Comparison of ENCODE assay signal across 13 cellular contexts in genomic region chr10:124680675-124681074, GRCh38.
DNase-seq lines count a peak whose midpoint lies in the region; ATAC-seq and TF ChIP-seq lines count a peak whose summit lies in the region.
"Had no signal": no experiment of that assay in that cellular context is flagged by ENCODE, and none has a peak within 500 bp of the region (broad histone marks: within the 10 kb centered on the region; RNA-seq: fewer than 3 reads in every experiment).

No MANE protein-coding gene starts in this region.

- H3K27me3 Mint-ChIP-seq in T-cell = no peaks in the 10 kb centered on the region

- peaks cover 8 to 11% of the 10 kb centered on the region in 2 donors for H3K36me3 ChIP-seq in thyroid gland

- 73% methylated on average over 7 of the region's 7 CpGs for WGBS in thyroid gland, 2 donors

- CTCF ChIA-PET in T-cell (lab: Charles Lee) = no interaction called here

- H3K27ac Mint-ChIP-seq in T-cell = peak overlapping the region; percentile 59 to 96

- no peak overlapping the region for H3K4me3 ChIP-seq in thyroid gland (replicated peaks in 1 of 3)
- H3K4me3 ChIP-seq: BLaER1, body of pancreas had no signal

- POLR2A ChIA-PET in T-cell (lab: Charles Lee) = no interaction called here

- H3K9me3 Mint-ChIP-seq in T-cell = no peaks in the 10 kb centered on the region

- H3K27me3 ChIP-seq in thyroid gland = no peaks in the 10 kb centered on the region
- H3K27me3 ChIP-seq: BLaER1, body of pancreas had no signal

- ATAC-seq in T-cell (replicated peaks in 1 of 4) (no peak), Right ventricle myocardium superior (ENCODE audit: poor library complexity) (no peak), sciatic nerve (peak; percentile 60), HG02852 (IDR thresholded peaks at IDR 0.05; ENCODE audit: unreplicated experiment) (no peak)
- ATAC-seq: body of pancreas had no signal

- H3K9me3 ChIP-seq in thyroid gland = no peaks in the 10 kb centered on the region
- H3K9me3 ChIP-seq: BLaER1, body of pancreas, SK-N-SH had no signal

- no peak for TF ChIP-seq CTCF in thyroid gland (IDR thresholded peaks at IDR 0.05)

- H3K4me3 Mint-ChIP-seq in T-cell = no peak overlapping the region

- DNase-seq in CD1c-positive myeloid dendritic cell (ENCODE audit: extremely low spot score) (peak; percentile 87), T-cell (peak in 1 of 34 experiments; percentile 34), Right ventricle myocardium superior (peak; percentile 74), sciatic nerve (ENCODE audit: low spot score) (no peak), thyroid gland (no peak), NCI-H1092 treated with DMSO at 0.1 percent for 48 hours (lab: John Stamatoyannopoulos, UW) (no peak)
- no peak for DNase-seq in NK-92 treated with Interleukin-12 subunit alpha and Interleukin-12 subunit beta, amount 100 ng/mL, for 24 hours (lab: John Stamatoyannopoulos, UW)
- DNase-seq: glutamatergic neuron, KBM-7, SK-N-SH had no signal

- peaks cover 85 to 90% (median 88%) of the 10 kb centered on the region in 3 donors for H3K4me1 Mint-ChIP-seq in T-cell

- TF ChIP-seq POLR2A in thyroid gland (IDR thresholded peaks at IDR 0.05) = no peak

- intact Hi-C loops in Right ventricle myocardium superior (cut with DNase I) (loop anchor here (10.0 kb wide), 1 partner anchor 54 kb away; no protein-coding TSS in a partner anchor), sciatic nerve (cut with DNase I) (no loop called here), thyroid gland (cut with DNase I) (no loop called here)

- peaks cover 37 to 74% of the 10 kb centered on the region in 2 donors for H3K4me1 ChIP-seq in thyroid gland

- peaks cover 22% of the 10 kb centered on the region for H3K36me3 Mint-ChIP-seq in T-cell

- H3K27ac ChIP-seq in thyroid gland = no peak overlapping the region
- H3K27ac ChIP-seq: BLaER1 had no signal

Comparison
In these comparisons a context has a peak if more than half of its experiments do, and no peak if none do; other contexts are left out.
1. DNase-seq: peak in CD1c-positive myeloid dendritic cell (single experiment) and Right ventricle myocardium superior (single experiment); none in sciatic nerve (single experiment), thyroid gland (0 of 2), NCI-H1092 treated with DMSO at 0.1 percent for 48 hours (single experiment) and NK-92 treated with Interleukin-12 subunit alpha and Interleukin-12 subunit beta, amount 100 ng/mL, for 24 hours (single experiment).